Comparison of ENCODE assay signal across 8 cellular contexts in genomic region chr7:39589323-39590111, GRCh38. TPM values are rescaled to one million over a fixed set of nuclear protein-coding genes. Genes with fewer than 3 reads are reported as not detected.
DNase-seq lines count a peak whose midpoint lies in the region; ATAC-seq and TF ChIP-seq lines count a peak whose summit lies in the region.

No MANE protein-coding gene starts in this region.

- H2BK5ac ChIP-seq in mesenchymal stem cell (ENCODE audit: low read depth, low read length, poor library complexity, severe bottlenecking), result no peak overlapping the region

- no peaks in the 10 kb centered on the region for H3K79me1 ChIP-seq in mesenchymal stem cell (replicated peaks; ENCODE audit: low read length, poor library complexity, severe bottlenecking)

- H3K27me3 ChIP-seq in breast epithelium (no peaks in the 10 kb centered on the region), mesenchymal stem cell (ENCODE audit: control insufficient read depth in 1 of 2, insufficient read depth in 1 of 2, low read length in 2 of 2) (no peaks in the 10 kb centered on the region), thymus (ENCODE audit: control insufficient read depth, insufficient read depth) (no peaks in the 10 kb centered on the region)

- no peak overlapping the region for H2BK12ac ChIP-seq in mesenchymal stem cell (ENCODE audit: low read length in 2 of 2)

- no peak overlapping the region for H4K91ac ChIP-seq in mesenchymal stem cell (ENCODE audit: low read length)

- no peak overlapping the region for H2BK120ac ChIP-seq in mesenchymal stem cell (ENCODE audit: low read depth, low read length)

- H3K4me1 Mint-ChIP-seq in T-helper 17 cell, result peaks cover 14% of the 10 kb centered on the region

- no peak overlapping the region for H3K14ac ChIP-seq in mesenchymal stem cell (ENCODE audit: low read length in 2 of 2)

- H3K4me3 Mint-ChIP-seq in T-helper 17 cell, result peak overlapping the region; percentile 67

- H2AFZ ChIP-seq in mesenchymal stem cell (ENCODE audit: low read depth, low read length), result no peak overlapping the region

- no peak overlapping the region for H3K23ac ChIP-seq in mesenchymal stem cell (ENCODE audit: low read length in 2 of 2)

- H3K36me3 ChIP-seq in breast epithelium (no peaks in the 10 kb centered on the region), mesenchymal stem cell (ENCODE audit: control insufficient read depth in 1 of 2, insufficient read depth in 2 of 2, low read depth in 1 of 2, low read length in 2 of 2) (no peaks in the 10 kb centered on the region), thymus (ENCODE audit: control insufficient read depth, insufficient read depth) (no peaks in the 10 kb centered on the region)

- TF ChIP-seq CTCF in breast epithelium (IDR thresholded peaks at IDR 0.05), result no peak

- TF ChIP-seq POLR2A in breast epithelium (IDR thresholded peaks at IDR 0.05), result no peak

- H2BK15ac ChIP-seq in mesenchymal stem cell (ENCODE audit: low read depth, poor library complexity, severe bottlenecking), result no peak overlapping the region

- H3K4me1 ChIP-seq in breast epithelium (no peaks in the 10 kb centered on the region), mesenchymal stem cell (ENCODE audit: control insufficient read depth, insufficient read depth, low read depth, low read length) (peaks cover 3% of the 10 kb centered on the region), thymus (ENCODE audit: control insufficient read depth, insufficient read depth, low read length) (no peaks in the 10 kb centered on the region)

- peak overlapping the region; percentile 29 to 35 for H3K27ac ChIP-seq in breast epithelium
- H3K27ac ChIP-seq in mesenchymal stem cell (ENCODE audit: low read length, poor library complexity, severe bottlenecking), result peak overlapping the region; percentile 57
- peak overlapping the region; percentile 60 for H3K27ac ChIP-seq in thymus (ENCODE audit: low read depth)

- H3K18ac ChIP-seq in mesenchymal stem cell (ENCODE audit: low read depth in 1 of 2, low read length in 2 of 2), result no peak overlapping the region

- peak overlapping the region; percentile 69 for H2AK5ac ChIP-seq in mesenchymal stem cell (ENCODE audit: low read length, severe bottlenecking)

- no peak overlapping the region for H4K8ac ChIP-seq in mesenchymal stem cell (ENCODE audit: low read length)

- H3K4me2 ChIP-seq in mesenchymal stem cell (ENCODE audit: low read length, poor library complexity, severe bottlenecking), result peak overlapping the region; percentile 43

- H3K27ac Mint-ChIP-seq in T-helper 17 cell, result peak overlapping the region; percentile 95

- ATAC-seq in GM21515 (IDR thresholded peaks at IDR 0.05; ENCODE audit: unreplicated experiment) (peak; percentile 89), T-helper 17 cell (peak; percentile 94)

- peak overlapping the region in 1 of 2 experiments; percentile 61 for H3K4ac ChIP-seq in mesenchymal stem cell (ENCODE audit: low read depth in 1 of 2, low read length in 2 of 2)

- H3K9ac ChIP-seq in mesenchymal stem cell (ENCODE audit: low read length), result peak overlapping the region; percentile 63

- H3K27me3 Mint-ChIP-seq in T-helper 17 cell, result no peaks in the 10 kb centered on the region

- DNase-seq in DMS79 treated with DMSO at 0.1 percent for 48 hours (lab: John Stamatoyannopoulos, UW), result peak; percentile 50
- DNase-seq in HS-27A (ENCODE audit: low read depth), result peak; percentile 69
- DNase-seq in T-helper 17 cell, result peak in 1 of 3 donors; percentile 42
- DNase-seq in breast epithelium (ENCODE audit: low spot score in 2 of 2), result peak in 1 of 2 donors; percentile 22
- DNase-seq in mesenchymal stem cell, result peak; percentile 91
- no peak for DNase-seq in cortex of kidney (lab: John Stamatoyannopoulos, UW)

- WGBS in mesenchymal stem cell, result 22% methylated on average over 4 of the region's 7 CpGs
- 21% methylated on average over 7 of the region's 7 CpGs for WGBS in thymus

- H3K9me3 ChIP-seq in T-helper 17 cell (ENCODE audit: control insufficient read depth, low read length, poor library complexity, severe bottlenecking), result no peaks in the 10 kb centered on the region
- H3K9me3 ChIP-seq in breast epithelium, result no peaks in the 10 kb centered on the region
- H3K9me3 ChIP-seq in mesenchymal stem cell (ENCODE audit: control insufficient read depth, low read length), result no peaks in the 10 kb centered on the region
- no peaks in the 10 kb centered on the region for H3K9me3 ChIP-seq in thymus (ENCODE audit: control insufficient read depth)

- no peak overlapping the region for H3K4me3 ChIP-seq in breast epithelium
- H3K4me3 ChIP-seq in mesenchymal stem cell (ENCODE audit: insufficient read depth in 1 of 2, low read depth in 1 of 2, low read length in 2 of 2), result no peak overlapping the region
- no peak overlapping the region for H3K4me3 ChIP-seq in thymus (ENCODE audit: low read length)

- no peaks in the 10 kb centered on the region for H3K36me3 Mint-ChIP-seq in T-helper 17 cell (ENCODE audit: low read depth)

- intact Hi-C loops in breast epithelium (cut with DNase I; ENCODE audit: low total_unique reads), result no loop called here

RNA-seq across cellular contexts. Expression of gene YAE1, which starts 23.3 kb away (rescaled TPM):
- 1 to 10 TPM; 3.7 to 6.6 TPM for total RNA-seq in T-helper 17 cell
- 10 to 100 TPM; 14.4 to 34.7 (median 24.6) TPM for total RNA-seq in breast epithelium
- 18.7 TPM for polyA plus RNA-seq in mesenchymal stem cell (2013, experiment 1 of 2)
- 19.6 TPM for polyA plus RNA-seq in mesenchymal stem cell (2013, experiment 2 of 2)
- 34.2 TPM for polyA plus RNA-seq in thymus

RNA-seq across cellular contexts. Expression of gene RALA, which starts 33.9 kb away (rescaled TPM):
- total RNA-seq in T-helper 17 cell (10 to 100 TPM; 22.4 to 27.1 TPM), breast epithelium (10 to 100 TPM; 16.7 to 25.0 (median 18.7) TPM)
- polyA plus RNA-seq in mesenchymal stem cell (2013, experiment 1 of 2), result 51.2 TPM
- 54.6 TPM for polyA plus RNA-seq in mesenchymal stem cell (2013, experiment 2 of 2)
- polyA plus RNA-seq in thymus, result 38.2 TPM
